Comparison of ENCODE assay signal across 1 cellular context in genomic region chr18:32019251-32019943, GRCh38.
A peak's percentile ranks its signal among the peaks of the same experiment; 100 is the strongest.
TF ChIP-seq lines count a peak whose summit lies in the region.

No MANE protein-coding gene starts in this region.

TF ChIP-seq in HepG2, 621 proteins besides CTCF, POLR2A, EP300 and RAD21 (continued from another document and continues in another):
- TF ChIP-seq HOXA5 (CRISPR knock-in tag; IDR thresholded peaks at IDR 0.05) (0 out of 2 replicates have a peak, but pooled peaks have one; percentile 67), THAP11 (CRISPR knock-in tag; IDR thresholded peaks at IDR 0.05) (peak; percentile 26; the same call in 1 of the 2 replicates), THRA (CRISPR knock-in tag; IDR thresholded peaks at IDR 0.05; ENCODE audit: borderline replicate concordance) (peak; percentile 71), AFF4 (CRISPR knock-in tag; IDR thresholded peaks at IDR 0.05) (no peak), ZMYM2 (CRISPR knock-in tag; IDR thresholded peaks at IDR 0.05) (0 out of 2 replicates have a peak, but pooled peaks have one; percentile 7), ZNF430 (CRISPR knock-in tag; IDR thresholded peaks at IDR 0.05) (no peak; the same call in 1 of the 2 replicates), ZNF777 (CRISPR knock-in tag; IDR thresholded peaks at IDR 0.05) (peak; percentile 1; the same call in 1 of the 2 replicates), REST (IDR thresholded peaks at IDR 0.05; ENCODE audit: borderline replicate concordance in 1 of 2, low read depth in 1 of 2, low read length in 2 of 2) (no peak), PAWR (CRISPR knock-in tag; IDR thresholded peaks at IDR 0.05; ENCODE audit: borderline replicate concordance) (no peak), ONECUT2 (CRISPR knock-in tag; IDR thresholded peaks at IDR 0.05) (no peak), SOX5 (CRISPR knock-in tag; IDR thresholded peaks at IDR 0.05; ENCODE audit: borderline replicate concordance) (peak; percentile 58), ZNF44 (CRISPR knock-in tag; IDR thresholded peaks at IDR 0.05) (no peak), ZNF678 (CRISPR knock-in tag; IDR thresholded peaks at IDR 0.05) (no peak), ZNF354B (CRISPR knock-in tag; IDR thresholded peaks at IDR 0.05) (no peak), ATF7-NPFF (CRISPR knock-in tag; IDR thresholded peaks at IDR 0.05; ENCODE audit: low read depth) (no peak), HNRNPL (IDR thresholded peaks at IDR 0.05; ENCODE audit: low read depth, low read length) (0 out of 2 replicates have a peak, but pooled peaks have one; percentile 1), ZNF337 (CRISPR knock-in tag; IDR thresholded peaks at IDR 0.05; ENCODE audit: borderline replicate concordance, low read depth) (no peak), POGZ (CRISPR knock-in tag; IDR thresholded peaks at IDR 0.05) (peak; percentile 23; the same call in 1 of the 2 replicates), NR2C2 (CRISPR knock-in tag; IDR thresholded peaks at IDR 0.05; ENCODE audit: borderline replicate concordance) (no peak), CENPT (CRISPR knock-in tag; IDR thresholded peaks at IDR 0.05; ENCODE audit: low read depth) (no peak), ZNF33B (CRISPR knock-in tag; IDR thresholded peaks at IDR 0.05) (no peak; the same call in 1 of the 2 replicates), TRAFD1 (CRISPR knock-in tag; IDR thresholded peaks at IDR 0.05; ENCODE audit: borderline replicate concordance) (no peak), ZNF205 (CRISPR knock-in tag; IDR thresholded peaks at IDR 0.05) (no peak), ZFP36 (IDR thresholded peaks at IDR 0.05; ENCODE audit: borderline replicate concordance, low read depth, low read length, partially characterized antibody) (no peak), CERS6 (CRISPR knock-in tag; IDR thresholded peaks at IDR 0.05) (no peak), SRY (CRISPR knock-in tag; IDR thresholded peaks at IDR 0.05) (no peak; the same call in 1 of the 2 replicates), MAFG (CRISPR knock-in tag; IDR thresholded peaks at IDR 0.05) (no peak), NR3C1 (CRISPR knock-in tag; IDR thresholded peaks at IDR 0.05) (no peak), KLF9 (CRISPR knock-in tag; IDR thresholded peaks at IDR 0.05; ENCODE audit: low read depth) (no peak), ZNF850 (CRISPR knock-in tag; conservative IDR thresholded peaks at IDR 0.05) (0 out of 2 replicates have a peak, but pooled peaks have one; percentile 48), MXD1 (CRISPR knock-in tag; IDR thresholded peaks at IDR 0.05) (no peak), CSRNP1 (CRISPR knock-in tag; IDR thresholded peaks at IDR 0.05) (no peak), MZF1 (CRISPR knock-in tag; IDR thresholded peaks at IDR 0.05; ENCODE audit: borderline replicate concordance) (no peak), SNAI1 (CRISPR knock-in tag; IDR thresholded peaks at IDR 0.05; ENCODE audit: borderline replicate concordance) (peak; percentile 86), ZSCAN12 (CRISPR knock-in tag; IDR thresholded peaks at IDR 0.05) (peak; percentile 84; the same call in 1 of the 2 replicates), KIAA2018 (CRISPR knock-in tag; IDR thresholded peaks at IDR 0.05; ENCODE audit: borderline replicate concordance) (no peak)
